In the genomic region with DNA sequence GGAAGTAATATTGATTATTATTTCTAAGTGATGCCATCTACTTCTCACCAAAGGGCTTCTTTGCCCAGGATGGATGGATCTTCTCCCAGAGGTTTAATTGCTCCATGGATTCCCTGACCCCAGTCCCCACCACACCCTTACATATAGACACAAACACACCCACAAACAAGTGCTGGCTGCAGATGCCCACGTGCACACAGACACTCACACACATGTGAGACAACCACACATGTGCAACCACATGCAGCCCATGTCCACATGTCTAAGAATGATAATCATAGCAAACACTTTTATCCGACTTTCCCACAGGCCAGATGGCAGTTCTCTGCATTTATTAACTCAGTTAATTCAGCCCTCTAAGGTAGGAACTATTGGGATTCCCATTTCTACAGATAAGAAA, we compare ENCODE assay signal across 28 cellular contexts.
"Had no signal": no experiment of that assay in that cellular context is flagged by ENCODE, and none has a peak within 500 bp of the region (broad histone marks: within the 10 kb centered on the region; RNA-seq: fewer than 3 reads in every experiment).

No MANE protein-coding gene starts in this region.

- H3K4me1 ChIP-seq: transverse colon, uterus, vagina had no signal

- H3K9me3 Mint-ChIP-seq: stimulated activated effector memory CD8-positive, alpha-beta T cell treated with anti-CD3 and anti-CD28 coated beads, Interleukin-12 subunit alpha, Interleukin-12 subunit beta, amount 100 ng/mL, for 72 hours; stimulated activated memory B cell treated with anti-CD40 and anti-IgM and Interleukin-4, amounts not matched to agents 10 μg/mL and 1 μg/mL and 100 μg/mL, for 72 hours; stimulated activated naive B cell treated with anti-CD40 and anti-IgM and Interleukin-4, amounts not matched to agents 10 μg/mL and 1 μg/mL and 100 μg/mL, for 72 hours; stimulated activated naive CD8-positive, alpha-beta T cell treated with anti-CD3 and anti-CD28 coated beads, Interleukin-15, amount 100 ng/mL, for 72 hours; stimulated activated naive CD8-positive, alpha-beta T cell treated with anti-CD3 and anti-CD28 coated beads, Interleukin-15, Interleukin-2, amounts not matched to agents 100 ng/mL and 50 ng/mL, for 24 hours had no signal

- H3K4me3 ChIP-seq: stomach, suprapubic skin, testis, thoracic aorta, thyroid gland, tibial artery, tibial nerve, transverse colon, upper lobe of left lung, upper lobe of right lung, uterus, vagina had no signal

- ATAC-seq: stimulated activated effector memory CD8-positive, alpha-beta T cell treated with anti-CD3 and anti-CD28 coated beads, Interleukin-12 subunit alpha, Interleukin-12 subunit beta, amount 100 ng/mL, for 72 hours; stimulated activated memory B cell treated with anti-CD40 and anti-IgM and Interleukin-4, amounts not matched to agents 10 μg/mL and 1 μg/mL and 100 μg/mL, for 72 hours; stimulated activated naive B cell treated with anti-CD40 and anti-IgM and Interleukin-4, amounts not matched to agents 10 μg/mL and 1 μg/mL and 100 μg/mL, for 72 hours; stimulated activated naive CD8-positive, alpha-beta T cell treated with anti-CD3 and anti-CD28 coated beads, Interleukin-15, amount 100 ng/mL, for 72 hours; stimulated activated naive CD8-positive, alpha-beta T cell treated with anti-CD3 and anti-CD28 coated beads, Interleukin-15, Interleukin-2, amounts not matched to agents 100 U/mL and 50 U/mL, for 24 hours had no signal

- H3K27ac Mint-ChIP-seq: stimulated activated effector memory CD8-positive, alpha-beta T cell treated with anti-CD3 and anti-CD28 coated beads, Interleukin-12 subunit alpha, Interleukin-12 subunit beta, amount 100 ng/mL, for 72 hours; stimulated activated memory B cell treated with anti-CD40 and anti-IgM and Interleukin-4, amounts not matched to agents 10 μg/mL and 1 μg/mL and 100 μg/mL, for 72 hours; stimulated activated naive B cell treated with anti-CD40 and anti-IgM and Interleukin-4, amounts not matched to agents 10 μg/mL and 1 μg/mL and 100 μg/mL, for 72 hours; stimulated activated naive CD8-positive, alpha-beta T cell treated with anti-CD3 and anti-CD28 coated beads, Interleukin-15, amount 100 ng/mL, for 72 hours; stimulated activated naive CD8-positive, alpha-beta T cell treated with anti-CD3 and anti-CD28 coated beads, Interleukin-15, Interleukin-2, amounts not matched to agents 100 ng/mL and 50 ng/mL, for 24 hours had no signal

- H3K9me3 ChIP-seq: stomach, suprapubic skin, testis, thoracic aorta, thyroid gland, tibial artery, tibial nerve, transverse colon, upper lobe of left lung, upper lobe of right lung, uterus, vagina had no signal

- H3K4me3 Mint-ChIP-seq: stimulated activated effector memory CD8-positive, alpha-beta T cell treated with anti-CD3 and anti-CD28 coated beads, Interleukin-12 subunit alpha, Interleukin-12 subunit beta, amount 100 ng/mL, for 72 hours; stimulated activated memory B cell treated with anti-CD40 and anti-IgM and Interleukin-4, amounts not matched to agents 10 μg/mL and 1 μg/mL and 100 μg/mL, for 72 hours; stimulated activated naive B cell treated with anti-CD40 and anti-IgM and Interleukin-4, amounts not matched to agents 10 μg/mL and 1 μg/mL and 100 μg/mL, for 72 hours; stimulated activated naive CD8-positive, alpha-beta T cell treated with anti-CD3 and anti-CD28 coated beads, Interleukin-15, amount 100 ng/mL, for 72 hours; stimulated activated naive CD8-positive, alpha-beta T cell treated with anti-CD3 and anti-CD28 coated beads, Interleukin-15, Interleukin-2, amounts not matched to agents 100 ng/mL and 50 ng/mL, for 24 hours had no signal

- DNase-seq: stimulated activated CD4-positive, alpha-beta T cell treated with anti-CD3 and anti-CD28 coated beads, Interleukin-2, amount 100 ng/mL, for 48 hours; stimulated activated CD4-positive, alpha-beta T cell treated with anti-CD3 and anti-CD28 coated beads, Interleukin-4, amount 100 ng/mL, for 1 hour; stimulated activated CD4-positive, alpha-beta T cell treated with anti-CD3 and anti-CD28 coated beads, Interleukin-4, amount 100 ng/mL, for 24 hours; stimulated activated CD4-positive, alpha-beta T cell treated with anti-CD3 and anti-CD28 coated beads, Interleukin-4, amount 100 ng/mL, for 4 hours; stimulated activated CD8-positive, alpha-beta memory T cell treated with anti-CD3 and anti-CD28 coated beads, Interleukin-4, amount 100 ng/mL, for 48 hours; stimulated activated naive B cell treated with anti-CD40 and anti-IgM and Interleukin-4, amounts not matched to agents 10 μg/mL and 1 μg/mL and 100 μg/mL, for 72 hours; stimulated activated naive CD4-positive, alpha-beta T cell; stimulated activated naive CD4-positive, alpha-beta T cell treated with Interleukin-2 at 50 U/mL for 16 hours; stimulated activated naive CD8-positive, alpha-beta T cell treated with anti-CD3 and anti-CD28 coated beads, Interleukin-15, amount 100 ng/mL, for 72 hours; stimulated activated naive CD8-positive, alpha-beta T cell treated with anti-CD3 and anti-CD28 coated beads, Interleukin-15, Interleukin-2, amounts not matched to agents 100 U/mL and 50 U/mL, for 24 hours; stomach; substantia nigra; testis; thyroid gland; tibial artery; transverse colon; trophoblast cell; upper lobe of left lung; upper lobe of right lung; uterus had no signal

- H3K27me3 ChIP-seq: suprapubic skin, testis, thyroid gland, tibial artery, tibial nerve, transverse colon, upper lobe of left lung, upper lobe of right lung, uterus, vagina had no signal

- H3K4me1 Mint-ChIP-seq: stimulated activated effector memory CD8-positive, alpha-beta T cell treated with anti-CD3 and anti-CD28 coated beads, Interleukin-12 subunit alpha, Interleukin-12 subunit beta, amount 100 ng/mL, for 72 hours; stimulated activated memory B cell treated with anti-CD40 and anti-IgM and Interleukin-4, amounts not matched to agents 10 μg/mL and 1 μg/mL and 100 μg/mL, for 72 hours; stimulated activated naive B cell treated with anti-CD40 and anti-IgM and Interleukin-4, amounts not matched to agents 10 μg/mL and 1 μg/mL and 100 μg/mL, for 72 hours; stimulated activated naive CD8-positive, alpha-beta T cell treated with anti-CD3 and anti-CD28 coated beads, Interleukin-15, amount 100 ng/mL, for 72 hours had no signal

- FAIRE-seq: urothelium cell line had no signal

- H3K36me3 ChIP-seq: stomach, suprapubic skin, thoracic aorta, thyroid gland, tibial artery, tibial nerve, transverse colon, upper lobe of left lung, upper lobe of right lung, uterus, vagina had no signal

- H3K36me3 Mint-ChIP-seq: stimulated activated effector memory CD8-positive, alpha-beta T cell treated with anti-CD3 and anti-CD28 coated beads, Interleukin-12 subunit alpha, Interleukin-12 subunit beta, amount 100 ng/mL, for 72 hours; stimulated activated memory B cell treated with anti-CD40 and anti-IgM and Interleukin-4, amounts not matched to agents 10 μg/mL and 1 μg/mL and 100 μg/mL, for 72 hours; stimulated activated naive B cell treated with anti-CD40 and anti-IgM and Interleukin-4, amounts not matched to agents 10 μg/mL and 1 μg/mL and 100 μg/mL, for 72 hours had no signal

- H3K27ac ChIP-seq: stomach, suprapubic skin, testis, thoracic aorta, thyroid gland, tibial artery, tibial nerve, transverse colon, upper lobe of left lung, upper lobe of right lung, uterus, vagina had no signal
